34 cellular contexts compared by ENCODE assay signal in genomic region chr3:125187599-125187910, GRCh38.
"Had no signal": no experiment of that assay in that cellular context is flagged by ENCODE, and none has a peak within 500 bp of the region (broad histone marks: within the 10 kb centered on the region; RNA-seq: fewer than 3 reads in every experiment).

No MANE protein-coding gene starts in this region.

- H3K4me1 Mint-ChIP-seq: activated naive CD8-positive, alpha-beta T cell treated with anti-CD3 and anti-CD28 coated beads for 36 hours had no signal

- DNase-seq: activated CD4-positive, alpha-beta T cell treated with anti-CD3 and anti-CD28 coated beads for 36 hours; activated CD4-positive, alpha-beta T cell treated with anti-CD3 and anti-CD28 coated beads, Interleukin-2, amount 50 U/mL, for 4 hours; activated CD4-positive, CD25-positive, alpha-beta regulatory T cell; activated effector memory CD4-positive, alpha-beta T cell treated with anti-CD3 and anti-CD28 coated beads, Interleukin-2, amount 50 U/mL, for 16 hours; activated naive CD4-positive, alpha-beta T cell treated with anti-CD3 and anti-CD28 coated beads for 36 hours; activated naive CD8-positive, alpha-beta T cell treated with anti-CD3 and anti-CD28 coated beads for 36 hours; activated T-cell treated with anti-CD3 and anti-CD28 coated beads, Interleukin-2, amount 50 U/mL, for 1 hour; adrenal gland; aorta; body of pancreas; head of caudate nucleus; hippocampal formation; left colon; midbrain; naive thymus-derived CD4-positive, alpha-beta T cell; occipital lobe; stimulated activated CD4-positive, alpha-beta T cell treated with anti-CD3 and anti-CD28 coated beads, Interleukin-1b, Interleukin-23, amount 100 ng/mL, for 48 hours; stimulated activated CD4-positive, alpha-beta T cell treated with anti-CD3 and anti-CD28 coated beads, Interleukin-4, amount 100 ng/mL, for 4 hours; stimulated activated CD8-positive, alpha-beta memory T cell treated with anti-CD3 and anti-CD28 coated beads, Interleukin-4, amount 100 ng/mL, for 48 hours; stimulated activated naive B cell treated with anti-CD40 and anti-IgM and Interleukin-4, amounts not matched to agents 10 μg/mL and 1 μg/mL and 100 μg/mL, for 72 hours; stomach; T-helper 1 cell; thyroid gland had no signal

- H3K36me3 ChIP-seq: adrenal gland, gastroesophageal sphincter, right atrium auricular region, thyroid gland, upper lobe of left lung, vagina had no signal

- H3K27ac Mint-ChIP-seq: activated CD4-positive, alpha-beta T cell treated with anti-CD3 and anti-CD28 coated beads for 36 hours; activated naive CD4-positive, alpha-beta T cell treated with anti-CD3 and anti-CD28 coated beads for 36 hours; activated naive CD8-positive, alpha-beta T cell treated with anti-CD3 and anti-CD28 coated beads for 36 hours; activated T-helper 1 cell treated with anti-CD3 and anti-CD28 coated beads, Interleukin-12 subunit alpha, Interleukin-12 subunit beta, Interleukin-2, Interleukin-4 antibody, amounts not matched to agents 30 ng/mL and 10 ng/mL and 1 ng/mL, durations not matched to agents 14 hours and 24 hours and 36 hours; dendritic cell treated with granulocyte-macrophage colony-stimulating factor and Interleukin-4, amounts not matched to agents 40 ng/mL and 50 ng/mL, for 4 days; naive thymus-derived CD4-positive, alpha-beta T cell; stimulated activated naive B cell treated with anti-CD40 and anti-IgM and Interleukin-4, amounts not matched to agents 10 μg/mL and 1 μg/mL and 100 μg/mL, for 72 hours; T-helper 2 cell treated with Interferon-gamma antibody and Interleukin-4, amounts not matched to agents 5 μg/mL and 100 μg/mL, for 36 hours had no signal

- FAIRE-seq: endometrium, kidney had no signal

- H3K4me3 Mint-ChIP-seq: activated CD4-positive, alpha-beta T cell treated with anti-CD3 and anti-CD28 coated beads for 36 hours; activated naive CD4-positive, alpha-beta T cell treated with anti-CD3 and anti-CD28 coated beads for 36 hours; activated naive CD8-positive, alpha-beta T cell treated with anti-CD3 and anti-CD28 coated beads for 36 hours; activated T-helper 1 cell treated with anti-CD3 and anti-CD28 coated beads, Interleukin-12 subunit alpha, Interleukin-12 subunit beta, Interleukin-2, Interleukin-4 antibody, amounts not matched to agents 30 ng/mL and 10 ng/mL and 1 ng/mL, durations not matched to agents 14 hours and 24 hours and 36 hours; dendritic cell treated with granulocyte-macrophage colony-stimulating factor and Interleukin-4, amounts not matched to agents 40 ng/mL and 50 ng/mL, for 4 days; naive thymus-derived CD4-positive, alpha-beta T cell; neural crest cell; stimulated activated naive B cell treated with anti-CD40 and anti-IgM and Interleukin-4, amounts not matched to agents 10 μg/mL and 1 μg/mL and 100 μg/mL, for 72 hours; T-helper 2 cell treated with Interferon-gamma antibody and Interleukin-4, amounts not matched to agents 5 μg/mL and 100 μg/mL, for 36 hours had no signal

- H3K27me3 ChIP-seq: adrenal gland, body of pancreas, gastroesophageal sphincter, right atrium auricular region, stomach, thyroid gland, upper lobe of left lung, vagina had no signal

- H3K4me1 ChIP-seq: adrenal gland, body of pancreas, upper lobe of left lung had no signal

- H3K27me3 Mint-ChIP-seq: activated naive CD8-positive, alpha-beta T cell treated with anti-CD3 and anti-CD28 coated beads for 36 hours had no signal

- ATAC-seq: activated CD4-positive, alpha-beta T cell treated with anti-CD3 and anti-CD28 coated beads for 36 hours; body of pancreas; gastroesophageal sphincter; left colon; naive thymus-derived CD4-positive, alpha-beta T cell; stimulated activated naive B cell treated with anti-CD40 and anti-IgM and Interleukin-4, amounts not matched to agents 10 μg/mL and 1 μg/mL and 100 μg/mL, for 72 hours had no signal

- H3K9me3 Mint-ChIP-seq: activated naive CD4-positive, alpha-beta T cell treated with anti-CD3 and anti-CD28 coated beads for 36 hours; activated naive CD8-positive, alpha-beta T cell treated with anti-CD3 and anti-CD28 coated beads for 36 hours; activated T-helper 1 cell treated with anti-CD3 and anti-CD28 coated beads, Interleukin-12 subunit alpha, Interleukin-12 subunit beta, Interleukin-2, Interleukin-4 antibody, amounts not matched to agents 30 ng/mL and 10 ng/mL and 1 ng/mL, durations not matched to agents 14 hours and 24 hours and 36 hours; dendritic cell treated with granulocyte-macrophage colony-stimulating factor and Interleukin-4, amounts not matched to agents 40 ng/mL and 50 ng/mL, for 4 days; naive thymus-derived CD4-positive, alpha-beta T cell; neural crest cell; stimulated activated naive B cell treated with anti-CD40 and anti-IgM and Interleukin-4, amounts not matched to agents 10 μg/mL and 1 μg/mL and 100 μg/mL, for 72 hours; T-helper 2 cell treated with Interferon-gamma antibody and Interleukin-4, amounts not matched to agents 5 μg/mL and 100 μg/mL, for 36 hours had no signal

- H3K9me3 ChIP-seq: adrenal gland, body of pancreas, gastroesophageal sphincter, right atrium auricular region, stomach, thyroid gland, upper lobe of left lung, vagina had no signal

- H3K4me3 ChIP-seq: adrenal gland, body of pancreas, gastroesophageal sphincter, right atrium auricular region, smooth muscle cell, stomach, thyroid gland, upper lobe of left lung, vagina had no signal
